ENCODE assay signal across 25 cellular contexts in genomic region chr7:72025381-72025960, GRCh38.
"Had no signal": no experiment of that assay in that cellular context is flagged by ENCODE, and none has a peak within 500 bp of the region (broad histone marks: within the 10 kb centered on the region; RNA-seq: fewer than 3 reads in every experiment).

No MANE protein-coding gene starts in this region.

- H3K27me3 Mint-ChIP-seq: activated CD4-positive, alpha-beta T cell treated with anti-CD3 and anti-CD28 coated beads for 36 hours; activated CD4-positive, alpha-beta T cell treated with anti-CD3 and anti-CD28 coated beads, Interleukin-2, amount 10 ng/mL, durations not matched to agents 7 days and 5 days; activated naive CD4-positive, alpha-beta T cell treated with anti-CD3 and anti-CD28 coated beads, Interleukin-2, amount 50 U/mL, for 24 hours; activated naive CD8-positive, alpha-beta T cell treated with anti-CD3 and anti-CD28 coated beads, Interleukin-2, amount 10 ng/mL, durations not matched to agents 7 days and 5 days; activated T-cell treated with anti-CD3 and anti-CD28 coated beads, Interleukin-2, amount 50 U/mL, for 24 hours had no signal

- H3K9me3 Mint-ChIP-seq: activated T-cell treated with anti-CD3 and anti-CD28 coated beads, Interleukin-2, amount 50 U/mL, for 24 hours had no signal

- H3K36me3 Mint-ChIP-seq: activated naive CD4-positive, alpha-beta T cell treated with anti-CD3 and anti-CD28 coated beads, Interleukin-2, amount 50 U/mL, for 24 hours; activated naive CD8-positive, alpha-beta T cell treated with anti-CD3 and anti-CD28 coated beads, Interleukin-2, amount 10 ng/mL, durations not matched to agents 7 days and 5 days had no signal

- H3K4me3 Mint-ChIP-seq: activated CD4-positive, alpha-beta T cell treated with anti-CD3 and anti-CD28 coated beads for 36 hours; activated CD4-positive, alpha-beta T cell treated with anti-CD3 and anti-CD28 coated beads, Interleukin-2, amount 10 ng/mL, durations not matched to agents 7 days and 5 days; activated CD8-positive, alpha-beta T cell treated with anti-CD3 and anti-CD28 coated beads, Interleukin-2, amount 10 ng/mL, durations not matched to agents 7 days and 5 days; activated naive CD4-positive, alpha-beta T cell treated with anti-CD3 and anti-CD28 coated beads, Interleukin-2, amount 50 U/mL, for 24 hours; activated naive CD8-positive, alpha-beta T cell treated with anti-CD3 and anti-CD28 coated beads, Interleukin-2, amount 10 ng/mL, durations not matched to agents 7 days and 5 days; activated T-cell treated with anti-CD3 and anti-CD28 coated beads, Interleukin-2, amount 50 U/mL, for 24 hours; T-helper 2 cell treated with Interferon-gamma antibody and Interleukin-4, amounts not matched to agents 5 μg/mL and 100 μg/mL, for 36 hours had no signal

- H3K27me3 ChIP-seq: ascending aorta, SJCRH30 had no signal

- H3K36me3 ChIP-seq: ascending aorta, SJCRH30 had no signal

- H3K4me3 ChIP-seq: ascending aorta, SJCRH30, SK-N-MC had no signal

- DNase-seq: activated CD4-positive, alpha-beta T cell treated with anti-CD3 and anti-CD28 coated beads for 36 hours; activated CD4-positive, alpha-beta T cell treated with anti-CD3 and anti-CD28 coated beads, Interleukin-2, amount 10 ng/mL, durations not matched to agents 7 days and 5 days; activated CD4-positive, alpha-beta T cell treated with anti-CD3 and anti-CD28 coated beads, Interleukin-2, amount 50 U/mL, for 48 hours; activated CD8-positive, alpha-beta T cell treated with anti-CD3 and anti-CD28 coated beads, Interleukin-2, amount 10 ng/mL, durations not matched to agents 7 days and 5 days; activated gamma-delta T cell; activated naive CD4-positive, alpha-beta T cell treated with Interleukin-2 at 50 U/mL for 16 hours; activated naive CD8-positive, alpha-beta T cell treated with anti-CD3 and anti-CD28 coated beads, Interleukin-2, amount 10 ng/mL, durations not matched to agents 7 days and 5 days; activated T-cell treated with anti-CD3 and anti-CD28 coated beads, Interleukin-2, amount 50 U/mL, for 24 hours; amygdala; NCI-H1105; NCI-H1417 treated with DMSO at 0.1 percent for 48 hours; NCI-H187 treated with DMSO at 0.1 percent for 48 hours; NCI-H2081; NCI-H345; NCI-H526 treated with DMSO at 0.1 percent for 48 hours; NCI-H774; SHP77; SJCRH30 had no signal

- FAIRE-seq: TTC549 had no signal

- ATAC-seq: activated CD4-positive, alpha-beta T cell treated with anti-CD3 and anti-CD28 coated beads for 36 hours; activated CD8-positive, alpha-beta T cell treated with anti-CD3 and anti-CD28 coated beads, Interleukin-2, amount 10 ng/mL, durations not matched to agents 7 days and 5 days; Panc1 had no signal

- H3K4me1 Mint-ChIP-seq: activated CD4-positive, alpha-beta T cell treated with anti-CD3 and anti-CD28 coated beads for 36 hours; activated CD4-positive, alpha-beta T cell treated with anti-CD3 and anti-CD28 coated beads, Interleukin-2, amount 10 ng/mL, durations not matched to agents 7 days and 5 days; activated naive CD4-positive, alpha-beta T cell treated with anti-CD3 and anti-CD28 coated beads, Interleukin-2, amount 50 U/mL, for 24 hours; activated naive CD8-positive, alpha-beta T cell treated with anti-CD3 and anti-CD28 coated beads, Interleukin-2, amount 10 ng/mL, durations not matched to agents 7 days and 5 days had no signal

- H3K27ac Mint-ChIP-seq: activated CD4-positive, alpha-beta T cell treated with anti-CD3 and anti-CD28 coated beads for 36 hours; activated CD4-positive, alpha-beta T cell treated with anti-CD3 and anti-CD28 coated beads, Interleukin-2, amount 10 ng/mL, durations not matched to agents 7 days and 5 days; activated CD8-positive, alpha-beta T cell treated with anti-CD3 and anti-CD28 coated beads, Interleukin-2, amount 10 ng/mL, durations not matched to agents 7 days and 5 days; activated naive CD4-positive, alpha-beta T cell treated with anti-CD3 and anti-CD28 coated beads, Interleukin-2, amount 50 U/mL, for 24 hours; activated naive CD8-positive, alpha-beta T cell treated with anti-CD3 and anti-CD28 coated beads, Interleukin-2, amount 10 ng/mL, durations not matched to agents 7 days and 5 days; activated T-cell treated with anti-CD3 and anti-CD28 coated beads, Interleukin-2, amount 50 U/mL, for 24 hours; activated T-helper 2 cell treated with anti-CD3 and anti-CD28 coated beads, Interferon-gamma antibody, Interleukin-2, Interleukin-4, amounts not matched to agents 10 μg/mL and 5 μg/mL and 100 μg/mL, durations not matched to agents 14 hours and 24 hours and 36 hours; T-helper 2 cell treated with Interferon-gamma antibody and Interleukin-4, amounts not matched to agents 5 μg/mL and 100 μg/mL, for 36 hours had no signal
